2 cellular contexts compared by ENCODE assay signal in genomic region chr7:130216025-130216424, GRCh38.
TF ChIP-seq lines count a peak whose summit lies in the region.

No MANE protein-coding gene starts in this region.

TF ChIP-seq in SK-N-SH treated with all-trans-retinoic acid at 6 μM for 48 hours, 23 proteins besides CTCF, POLR2A, EP300 and RAD21 (continued from another document):
- TF ChIP-seq TSHZ2 (CRISPR knock-in tag; IDR thresholded peaks at IDR 0.05): no peak
TF ChIP-seq in SK-N-SH treated with all-trans-retinoic acid at 6 μM for 48 hours: peak in this region for 0.

TF ChIP-seq in GM23338, 12 proteins besides CTCF, POLR2A, EP300 and RAD21 (continued from another document):
- TF ChIP-seq ZNF462 (CRISPR knock-in tag; IDR thresholded peaks at IDR 0.05): no peak
